9 cellular contexts compared by ENCODE assay signal in the genomic region with DNA sequence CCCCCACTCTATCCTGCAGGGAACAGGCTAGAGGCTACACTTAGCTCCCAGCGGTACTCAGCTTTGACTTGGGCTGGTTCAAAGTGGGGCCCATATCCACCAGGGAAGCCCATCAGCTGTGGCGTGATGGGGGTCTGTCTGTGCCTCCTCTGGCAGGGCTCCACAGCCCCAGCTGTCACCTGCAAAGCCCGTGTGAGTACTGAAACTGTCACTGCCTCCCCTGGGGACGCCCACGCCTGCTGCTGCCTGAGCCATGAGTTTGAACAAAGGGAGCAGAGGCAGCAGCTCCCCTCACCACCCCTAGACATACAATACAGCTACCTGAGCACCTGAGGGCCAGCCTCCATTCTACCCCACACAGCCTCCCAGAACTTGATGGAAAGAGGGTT. TPM values are rescaled to one million over a fixed set of nuclear protein-coding genes. Genes with fewer than 3 reads are reported as not detected.
DNase-seq lines count a peak whose midpoint lies in the region; ATAC-seq and TF ChIP-seq lines count a peak whose summit lies in the region.
"Had no signal": no experiment of that assay in that cellular context is flagged by ENCODE, and none has a peak within 500 bp of the region (broad histone marks: within the 10 kb centered on the region; RNA-seq: fewer than 3 reads in every experiment).

No MANE protein-coding gene starts in this region.

- H3K36me3 ChIP-seq in HCT116 (ENCODE audit: control insufficient read depth in 1 of 2, insufficient read depth in 2 of 2, low read length in 2 of 2) (no peaks in the 10 kb centered on the region), OCI-LY3 (replicated peaks; ENCODE audit: low read depth, low read length) (no peaks in the 10 kb centered on the region), prostate gland (no peaks in the 10 kb centered on the region)
- H3K36me3 ChIP-seq: SJCRH30 had no signal

- H3K4me3 ChIP-seq in HCT116 (replicated peaks in 1 of 2; ENCODE audit: low read depth in 1 of 2, low read length in 2 of 2) (peak overlapping the region; percentile 60 to 68), OCI-LY3 (ENCODE audit: low read length) (peak overlapping the region; percentile 70; the same call in 1 of the 2 replicates), cardiac fibroblast (replicated peaks in 1 of 2; ENCODE audit: low read depth in 2 of 2, low read length in 2 of 2) (peak overlapping the region; percentile 56 to 63), prostate gland (peak overlapping the region; percentile 41 to 45)
- H3K4me3 ChIP-seq: SJCRH30 had no signal

- H3K4me1 ChIP-seq in HCT116 (ENCODE audit: control insufficient read depth in 1 of 2, insufficient read depth in 2 of 2, low read length in 2 of 2): peaks cover 28 to 37% of the 10 kb centered on the region in 2 experiments
- peaks cover 19% of the 10 kb centered on the region for H3K4me1 ChIP-seq in OCI-LY3 (ENCODE audit: low read length)
- no peaks in the 10 kb centered on the region for H3K4me1 ChIP-seq in prostate gland (replicated peaks)

- in situ Hi-C loops in GM13977 (cut with MboI; ENCODE audit: low pct_unique_long_range_greater_than_20kb, low sequenced_read_pairs, unreplicated experiment): no loop called here

- TF ChIP-seq POLR2A in HCT116 (IDR thresholded peaks at IDR 0.05; ENCODE audit: borderline replicate concordance, extremely low read depth, insufficient read depth, insufficient read length): no peak
- TF ChIP-seq POLR2A in prostate gland (IDR thresholded peaks at IDR 0.05): no peak

- H4K20me1 ChIP-seq in HCT116 (ENCODE audit: insufficient read depth) (no peaks in the 10 kb centered on the region), OCI-LY3 (ENCODE audit: insufficient read depth, low read length) (no peaks in the 10 kb centered on the region)

- POLR2A ChIA-PET in HCT116 (lab: Charles Lee): interaction anchor here (1.2 to 1.6 kb wide), 2 partner anchors 8 to 30 kb away, joined by 3 to 4 read pairs; a partner anchor contains a TSS

- BruUV-seq in HCT116 (replicated peaks; lab: Mats Ljungman, UMichigan): no TSS peak

- H3K79me2 ChIP-seq in HCT116 (ENCODE audit: insufficient read depth, low read length): no peaks in the 10 kb centered on the region; the same call in 1 of the 2 replicates
- H3K79me2 ChIP-seq in OCI-LY3 (ENCODE audit: low read length): no peaks in the 10 kb centered on the region

- H3K27me3 ChIP-seq in HCT116 (ENCODE audit: insufficient read depth, low read length) (no peaks in the 10 kb centered on the region), OCI-LY3 (ENCODE audit: low read depth, low read length) (no peaks in the 10 kb centered on the region), prostate gland (replicated peaks; ENCODE audit: insufficient read depth) (no peaks in the 10 kb centered on the region)
- H3K27me3 ChIP-seq: SJCRH30 had no signal

- TF ChIP-seq CTCF in GM13977 (IDR thresholded peaks at IDR 0.05; ENCODE audit: extremely low read depth, insufficient read depth, missing control alignments) (no peak), HCT116 (IDR thresholded peaks at IDR 0.05 in 2 of 3, conservative IDR thresholded peaks at IDR 0.05 in 1 of 3; ENCODE audit: borderline replicate concordance in 1 of 3, insufficient read depth in 1 of 3, low read depth in 2 of 3, low read length in 2 of 3) (no peak), OCI-LY3 (IDR thresholded peaks at IDR 0.05; ENCODE audit: low read depth, low read length) (no peak), cardiac fibroblast (IDR thresholded peaks at IDR 0.05; ENCODE audit: low read depth, low read length) (no peak), prostate gland (IDR thresholded peaks at IDR 0.05) (no peak)

- intact Hi-C loops in HCT116 (cut with micrococcal nuclease): no loop called here
- intact Hi-C loops in prostate gland (cut with DNase I): no loop called here

- H3K9ac ChIP-seq in HCT116 (ENCODE audit: low read length): peak overlapping the region; percentile 72
- H3K9ac ChIP-seq in OCI-LY3 (ENCODE audit: low read length): no peak overlapping the region

- H2AFZ ChIP-seq in HCT116 (ENCODE audit: low read depth, low read length, poor library complexity, severe bottlenecking) (no peak overlapping the region), OCI-LY3 (ENCODE audit: low read depth, low read length) (no peak overlapping the region)

- H3K4me2 ChIP-seq in HCT116 (ENCODE audit: low read length) (peak overlapping the region; percentile 79), OCI-LY3 (ENCODE audit: low read length) (peak overlapping the region; percentile 63)

- RAD21 ChIA-PET in HCT116 (lab: Charles Lee; ENCODE audit: low non-redundant PET in 1 of 2, low total read pairs in 2 of 2, uncharacterized antibody in 2 of 2, unreplicated experiment in 2 of 2): no interaction called here

- CTCF ChIA-PET in HCT116 (lab: Charles Lee): interaction anchor here (2.6 kb wide), 1 partner anchor 12 kb away, joined by 11 read pairs; no protein-coding TSS in a partner anchor

- H3K9me3 ChIP-seq in HCT116 (ENCODE audit: control insufficient read depth in 1 of 2, insufficient read depth in 1 of 2, low read depth in 1 of 2, low read length in 2 of 2) (no peaks in the 10 kb centered on the region), OCI-LY3 (ENCODE audit: insufficient read depth, low read length) (no peaks in the 10 kb centered on the region), prostate gland (no peaks in the 10 kb centered on the region)
- H3K9me3 ChIP-seq: SJCRH30 had no signal

- ATAC-seq in HCT116: no peak

- DNase-seq in GM13977 (ENCODE audit: low spot score) (peak; percentile 69), HCT116 (ENCODE audit: low read depth, low spot score) (no peak), cardiac fibroblast (ENCODE audit: low read depth in 2 of 2) (no peak), prostate gland (ENCODE audit: low spot score) (no peak), NCI-H2227 (lab: John Stamatoyannopoulos, UW; ENCODE audit: unreplicated experiment) (no peak), amniotic stem cell (lab: John Stamatoyannopoulos, UW) (no peak), DMS79 (lab: John Stamatoyannopoulos, UW) (no peak)

- H3K27ac ChIP-seq in HCT116 (ENCODE audit: low read depth, low read length): peak overlapping the region; percentile 93
- H3K27ac ChIP-seq in OCI-LY3 (ENCODE audit: low read length): no peak overlapping the region
- H3K27ac ChIP-seq in prostate gland: no peak overlapping the region
- H3K27ac ChIP-seq: SJCRH30 had no signal

- H3K9me2 ChIP-seq in HCT116 (ENCODE audit: insufficient read depth): no peaks in the 10 kb centered on the region

- TF ChIP-seq RAD21 in HCT116 (IDR thresholded peaks at IDR 0.05; ENCODE audit: low read depth): no peak

- 48% methylated on average over 5 of the region's 5 CpGs for WGBS in prostate gland

TF ChIP-seq in HCT116, 20 proteins besides CTCF, POLR2A, EP300 and RAD21 (continues in another document):
- no peak for TF ChIP-seq CBX3 (IDR thresholded peaks at IDR 0.05; ENCODE audit: low read depth)
- no peak for TF ChIP-seq POLR2AphosphoS5 (IDR thresholded peaks at IDR 0.05; ENCODE audit: low read depth, low read length)
- TF ChIP-seq, protein P1, sequence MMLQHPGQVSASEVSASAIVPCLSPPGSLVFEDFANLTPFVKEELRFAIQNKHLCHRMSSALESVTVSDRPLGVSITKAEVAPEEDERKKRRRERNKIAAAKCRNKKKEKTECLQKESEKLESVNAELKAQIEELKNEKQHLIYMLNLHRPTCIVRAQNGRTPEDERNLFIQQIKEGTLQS (IDR thresholded peaks at IDR 0.05): no peak
- TF ChIP-seq EGR1 (IDR thresholded peaks at IDR 0.05; ENCODE audit: low read depth): no peak
- TF ChIP-seq, protein P2, sequence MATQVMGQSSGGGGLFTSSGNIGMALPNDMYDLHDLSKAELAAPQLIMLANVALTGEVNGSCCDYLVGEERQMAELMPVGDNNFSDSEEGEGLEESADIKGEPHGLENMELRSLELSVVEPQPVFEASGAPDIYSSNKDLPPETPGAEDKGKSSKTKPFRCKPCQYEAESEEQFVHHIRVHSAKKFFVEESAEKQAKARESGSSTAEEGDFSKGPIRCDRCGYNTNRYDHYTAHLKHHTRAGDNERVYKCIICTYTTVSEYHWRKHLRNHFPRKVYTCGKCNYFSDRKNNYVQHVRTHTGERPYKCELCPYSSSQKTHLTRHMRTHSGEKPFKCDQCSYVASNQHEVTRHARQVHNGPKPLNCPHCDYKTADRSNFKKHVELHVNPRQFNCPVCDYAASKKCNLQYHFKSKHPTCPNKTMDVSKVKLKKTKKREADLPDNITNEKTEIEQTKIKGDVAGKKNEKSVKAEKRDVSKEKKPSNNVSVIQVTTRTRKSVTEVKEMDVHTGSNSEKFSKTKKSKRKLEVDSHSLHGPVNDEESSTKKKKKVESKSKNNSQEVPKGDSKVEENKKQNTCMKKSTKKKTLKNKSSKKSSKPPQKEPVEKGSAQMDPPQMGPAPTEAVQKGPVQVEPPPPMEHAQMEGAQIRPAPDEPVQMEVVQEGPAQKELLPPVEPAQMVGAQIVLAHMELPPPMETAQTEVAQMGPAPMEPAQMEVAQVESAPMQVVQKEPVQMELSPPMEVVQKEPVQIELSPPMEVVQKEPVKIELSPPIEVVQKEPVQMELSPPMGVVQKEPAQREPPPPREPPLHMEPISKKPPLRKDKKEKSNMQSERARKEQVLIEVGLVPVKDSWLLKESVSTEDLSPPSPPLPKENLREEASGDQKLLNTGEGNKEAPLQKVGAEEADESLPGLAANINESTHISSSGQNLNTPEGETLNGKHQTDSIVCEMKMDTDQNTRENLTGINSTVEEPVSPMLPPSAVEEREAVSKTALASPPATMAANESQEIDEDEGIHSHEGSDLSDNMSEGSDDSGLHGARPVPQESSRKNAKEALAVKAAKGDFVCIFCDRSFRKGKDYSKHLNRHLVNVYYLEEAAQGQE (IDR thresholded peaks at IDR 0.05; ENCODE audit: low read depth): no peak
- TF ChIP-seq SRF (IDR thresholded peaks at IDR 0.05; ENCODE audit: low read depth): no peak
- TF ChIP-seq, protein P3, sequence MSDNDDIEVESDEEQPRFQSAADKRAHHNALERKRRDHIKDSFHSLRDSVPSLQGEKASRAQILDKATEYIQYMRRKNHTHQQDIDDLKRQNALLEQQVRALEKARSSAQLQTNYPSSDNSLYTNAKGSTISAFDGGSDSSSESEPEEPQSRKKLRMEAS (IDR thresholded peaks at IDR 0.05): no peak
- no peak for TF ChIP-seq ZFX (IDR thresholded peaks at IDR 0.05)
- TF ChIP-seq FOSL1 (IDR thresholded peaks at IDR 0.05; ENCODE audit: low read depth): no peak

RNA-seq across cellular contexts. Expression of a gene that starts 5.0 kb away (rescaled TPM):
- 0.47 TPM for total RNA-seq in HCT116 (2021; ENCODE audit: unreplicated experiment)
- polyA plus RNA-seq in HCT116 (2012): 0.52 and 0.59 TPM in 2 replicates
- total RNA-seq in prostate gland: 1 to 10 TPM in 1 of 2 donors, under 1 TPM in 1; 0.62 to 1.0 TPM
- total RNA-seq: SJCRH30 had no signal

RNA-seq across cellular contexts. Expression of a gene that starts 16.4 kb away (rescaled TPM):
- total RNA-seq in HCT116 (2021; ENCODE audit: unreplicated experiment) (42.7 TPM), prostate gland (100 to 1,000 TPM; 124 to 150 TPM)
- polyA plus RNA-seq in HCT116 (2012): 61.8 and 77.1 TPM in 2 replicates

RNA-seq across cellular contexts. Expression of a gene that starts 31.0 kb away (rescaled TPM):
- 67.2 TPM for total RNA-seq in HCT116 (2021; ENCODE audit: unreplicated experiment)
- polyA plus RNA-seq in HCT116 (2012): 51.0 and 54.9 TPM in 2 replicates
- total RNA-seq in prostate gland: 100 to 1,000 TPM; 170 to 463 TPM

RNA-seq across cellular contexts. Expression of a gene that starts 41.2 kb away (rescaled TPM):
- 186 TPM for total RNA-seq in HCT116 (2021; ENCODE audit: unreplicated experiment)
- 204 TPM in 2 replicates for polyA plus RNA-seq in HCT116 (2012)
- 10 to 100 TPM; 65.0 to 71.0 TPM for total RNA-seq in prostate gland

RNA-seq across cellular contexts. Expression of a gene that starts 51.6 kb away (rescaled TPM):
- total RNA-seq in HCT116 (2021; ENCODE audit: unreplicated experiment) (17.8 TPM), prostate gland (10 to 100 TPM; 64.9 to 90.4 TPM)
- 14.1 and 15.1 TPM in 2 replicates for polyA plus RNA-seq in HCT116 (2012)
